1 cellular context compared by ENCODE assay signal in genomic region chr16:57810197-57811024, GRCh38.
A peak's percentile ranks its signal among the peaks of the same experiment; 100 is the strongest.
TF ChIP-seq lines count a peak whose summit lies in the region.

No MANE protein-coding gene starts in this region.

TF ChIP-seq in WTC11, 78 proteins besides CTCF, POLR2A, EP300 and RAD21 (continued from another document):
- TF ChIP-seq E2F4 (CRISPR knock-in tag; IDR thresholded peaks at IDR 0.05; ENCODE audit: borderline replicate concordance, low read depth) (no peak), ZSCAN18 (CRISPR knock-in tag; IDR thresholded peaks at IDR 0.05) (no peak), TEAD4 (CRISPR knock-in tag; IDR thresholded peaks at IDR 0.05) (no peak), KAT7 (CRISPR knock-in tag; IDR thresholded peaks at IDR 0.05; ENCODE audit: borderline replicate concordance) (no peak), SMAD3 (CRISPR knock-in tag; IDR thresholded peaks at IDR 0.05; ENCODE audit: borderline replicate concordance) (0 out of 2 replicates have a peak, but pooled peaks have one; percentile 11), FOXK1 (CRISPR knock-in tag; IDR thresholded peaks at IDR 0.05) (peak; percentile 67; the same call in 1 of the 2 replicates), ETV6 (CRISPR knock-in tag; IDR thresholded peaks at IDR 0.05) (no peak)
- TF ChIP-seq, protein P1, sequence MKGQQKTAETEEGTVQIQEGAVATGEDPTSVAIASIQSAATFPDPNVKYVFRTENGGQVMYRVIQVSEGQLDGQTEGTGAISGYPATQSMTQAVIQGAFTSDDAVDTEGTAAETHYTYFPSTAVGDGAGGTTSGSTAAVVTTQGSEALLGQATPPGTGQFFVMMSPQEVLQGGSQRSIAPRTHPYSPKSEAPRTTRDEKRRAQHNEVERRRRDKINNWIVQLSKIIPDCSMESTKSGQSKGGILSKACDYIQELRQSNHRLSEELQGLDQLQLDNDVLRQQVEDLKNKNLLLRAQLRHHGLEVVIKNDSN (CRISPR knock-in tag; IDR thresholded peaks at IDR 0.05), result 0 out of 2 replicates have a peak, but pooled peaks have one; percentile 21
- TF ChIP-seq, protein P2, sequence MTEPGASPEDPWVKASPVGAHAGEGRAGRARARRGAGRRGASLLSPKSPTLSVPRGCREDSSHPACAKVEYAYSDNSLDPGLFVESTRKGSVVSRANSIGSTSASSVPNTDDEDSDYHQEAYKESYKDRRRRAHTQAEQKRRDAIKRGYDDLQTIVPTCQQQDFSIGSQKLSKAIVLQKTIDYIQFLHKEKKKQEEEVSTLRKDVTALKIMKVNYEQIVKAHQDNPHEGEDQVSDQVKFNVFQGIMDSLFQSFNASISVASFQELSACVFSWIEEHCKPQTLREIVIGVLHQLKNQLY (CRISPR knock-in tag; IDR thresholded peaks at IDR 0.05), result no peak
- TF ChIP-seq, protein P3, sequence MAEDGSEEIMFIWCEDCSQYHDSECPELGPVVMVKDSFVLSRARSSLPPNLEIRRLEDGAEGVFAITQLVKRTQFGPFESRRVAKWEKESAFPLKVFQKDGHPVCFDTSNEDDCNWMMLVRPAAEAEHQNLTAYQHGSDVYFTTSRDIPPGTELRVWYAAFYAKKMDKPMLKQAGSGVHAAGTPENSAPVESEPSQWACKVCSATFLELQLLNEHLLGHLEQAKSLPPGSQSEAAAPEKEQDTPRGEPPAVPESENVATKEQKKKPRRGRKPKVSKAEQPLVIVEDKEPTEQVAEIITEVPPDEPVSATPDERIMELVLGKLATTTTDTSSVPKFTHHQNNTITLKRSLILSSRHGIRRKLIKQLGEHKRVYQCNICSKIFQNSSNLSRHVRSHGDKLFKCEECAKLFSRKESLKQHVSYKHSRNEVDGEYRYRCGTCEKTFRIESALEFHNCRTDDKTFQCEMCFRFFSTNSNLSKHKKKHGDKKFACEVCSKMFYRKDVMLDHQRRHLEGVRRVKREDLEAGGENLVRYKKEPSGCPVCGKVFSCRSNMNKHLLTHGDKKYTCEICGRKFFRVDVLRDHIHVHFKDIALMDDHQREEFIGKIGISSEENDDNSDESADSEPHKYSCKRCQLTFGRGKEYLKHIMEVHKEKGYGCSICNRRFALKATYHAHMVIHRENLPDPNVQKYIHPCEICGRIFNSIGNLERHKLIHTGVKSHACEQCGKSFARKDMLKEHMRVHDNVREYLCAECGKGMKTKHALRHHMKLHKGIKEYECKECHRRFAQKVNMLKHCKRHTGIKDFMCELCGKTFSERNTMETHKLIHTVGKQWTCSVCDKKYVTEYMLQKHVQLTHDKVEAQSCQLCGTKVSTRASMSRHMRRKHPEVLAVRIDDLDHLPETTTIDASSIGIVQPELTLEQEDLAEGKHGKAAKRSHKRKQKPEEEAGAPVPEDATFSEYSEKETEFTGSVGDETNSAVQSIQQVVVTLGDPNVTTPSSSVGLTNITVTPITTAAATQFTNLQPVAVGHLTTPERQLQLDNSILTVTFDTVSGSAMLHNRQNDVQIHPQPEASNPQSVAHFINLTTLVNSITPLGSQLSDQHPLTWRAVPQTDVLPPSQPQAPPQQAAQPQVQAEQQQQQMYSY (CRISPR knock-in tag; IDR thresholded peaks at IDR 0.05), result no peak
